In the genomic region with DNA sequence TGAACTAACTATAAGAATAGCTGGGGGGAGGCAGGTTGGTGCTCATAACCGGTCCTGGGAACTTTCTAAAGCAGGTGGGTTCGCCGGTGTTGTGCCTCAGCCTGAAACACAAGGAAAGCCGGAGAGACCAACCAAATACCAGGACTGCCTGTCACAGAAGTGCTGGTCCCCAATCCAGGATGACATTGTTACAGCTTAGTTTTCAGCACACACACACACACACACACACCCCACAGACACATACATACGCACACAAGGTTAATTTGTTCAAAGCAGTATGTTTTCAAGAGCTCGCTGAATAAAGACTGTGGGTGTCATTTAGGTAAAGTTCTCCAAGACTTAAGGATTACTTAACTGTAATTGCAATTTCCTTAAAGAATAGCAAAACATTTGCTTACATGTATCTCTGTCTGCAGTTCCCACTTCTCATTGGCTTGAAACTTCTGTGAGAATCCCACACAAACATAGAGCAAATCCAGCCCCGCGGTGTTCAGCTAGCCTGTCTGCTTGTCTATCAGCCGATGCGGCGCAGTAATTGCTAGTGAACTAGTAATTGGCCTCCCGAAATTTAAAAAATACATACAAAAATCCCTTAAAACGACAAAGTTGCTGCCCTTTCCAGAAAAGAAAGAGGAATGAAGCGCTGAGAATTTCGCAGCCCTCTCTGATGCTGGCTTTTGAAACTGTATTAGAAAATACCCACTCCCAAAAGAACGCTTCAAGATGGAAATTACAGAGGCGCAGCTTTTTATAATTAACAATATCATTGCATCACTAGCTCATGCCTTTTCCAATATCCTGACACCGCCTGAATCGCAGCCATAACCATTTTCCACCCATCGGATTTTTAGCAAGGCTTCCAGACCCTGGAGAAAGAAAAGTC, we compare ENCODE assay signal across 1 cellular context.
TF ChIP-seq lines count a peak whose summit lies in the region.

No MANE protein-coding gene starts in this region.

TF ChIP-seq in H1, 55 proteins besides CTCF, POLR2A, EP300 and RAD21 (continued from another document):
- no peak for TF ChIP-seq JUN (IDR thresholded peaks at IDR 0.05; ENCODE audit: low read depth, low read length)
TF ChIP-seq in H1: peak in this region for 0.
